Comparison of ENCODE assay signal across 9 cellular contexts in the genomic region with DNA sequence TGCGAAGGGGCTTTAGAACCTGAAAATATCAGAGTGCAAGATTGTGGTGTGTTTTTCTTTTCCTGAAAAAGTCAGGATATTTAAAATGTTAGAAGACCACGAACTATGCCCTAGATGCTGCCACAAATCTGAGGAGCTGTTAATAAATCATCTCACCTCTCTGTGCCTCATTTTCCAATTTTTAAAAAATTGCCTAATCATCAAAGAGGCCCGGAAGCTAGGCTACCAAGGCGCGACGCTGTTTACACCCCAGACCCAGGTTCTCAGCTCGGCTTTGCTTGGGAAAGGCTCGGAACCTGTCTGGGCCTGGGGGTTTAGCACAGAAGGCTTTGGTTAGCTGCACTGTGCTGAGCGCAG.
DNase-seq lines count a peak whose midpoint lies in the region; ATAC-seq, FAIRE-seq and TF ChIP-seq lines count a peak whose summit lies in the region.
"Had no signal": no experiment of that assay in that cellular context is flagged by ENCODE, and none has a peak within 500 bp of the region (broad histone marks: within the 10 kb centered on the region; RNA-seq: fewer than 3 reads in every experiment).

No MANE protein-coding gene starts in this region.

- H2AFZ ChIP-seq in H1 (ENCODE audit: low read length): no peak overlapping the region
- H2AFZ ChIP-seq in osteoblast (ENCODE audit: low read length): no peak overlapping the region

- H3K27me3 ChIP-seq in AG04450 (ENCODE audit: control insufficient read depth, insufficient read depth, low read length): peaks cover 15% of the 10 kb centered on the region
- peaks cover 4% of the 10 kb centered on the region; the same call in 1 of the 2 replicates for H3K27me3 ChIP-seq in HUES64 (ENCODE audit: insufficient read depth, low read length)
- peaks cover 0 to 3% (median 1%) of the 10 kb centered on the region in 4 experiments; a peak in 4 of 7 replicates for H3K27me3 ChIP-seq in H1 (replicated peaks in 1 of 4; ENCODE audit: control insufficient read depth in 3 of 4, extremely low read depth in 1 of 4, insufficient read depth in 3 of 4, low read length in 3 of 4)
- peaks cover 32% of the 10 kb centered on the region for H3K27me3 ChIP-seq in osteoblast (ENCODE audit: insufficient read depth, low read length)
- H3K27me3 ChIP-seq in adrenal gland: peaks cover 28% of the 10 kb centered on the region

- H3K27ac ChIP-seq in AG04450 (ENCODE audit: low read depth, low read length) (no peak overlapping the region), HUES64 (ENCODE audit: low read depth, low read length) (peak overlapping the region; percentile 72; the same call in 1 of the 2 replicates), H1 (ENCODE audit: low read depth, low read length) (no peak overlapping the region), osteoblast (ENCODE audit: low read depth, low read length) (no peak overlapping the region), adrenal gland (peak overlapping the region in 2 of 5 donors; percentile 44 to 68)

- no peak overlapping the region for H4K8ac ChIP-seq in H1 (ENCODE audit: extremely low read depth, insufficient read depth, low read length)

- H3K18ac ChIP-seq in H1 (ENCODE audit: extremely low read depth, low read length): peak overlapping the region; percentile 60; the same call in 1 of the 2 replicates

- 35% methylated on average over 9 of the region's 9 CpGs for WGBS in HUES64
- WGBS in H1 (ENCODE audit: extremely low coverage in 1 of 2, insufficient coverage in 1 of 2, insufficient read length in 1 of 2, insufficient replicate concordance in 2 of 2, low coverage in 1 of 2, low lambda C conversion rate in 2 of 2, missing lambda C conversion rate in 1 of 2), 2 experiments: 25% methylated on average over 9 of the region's 9 CpGs; no CpG with 5 or more reads in 1 of the 2 experiments
- 47 to 61% (median 52%) methylated on average over 8 to 9 of the region's 9 CpGs for WGBS in adrenal gland, 4 donors

- no peaks in the 10 kb centered on the region for H4K20me1 ChIP-seq in H1 (replicated peaks in 1 of 2; ENCODE audit: control insufficient read depth in 1 of 2, insufficient read depth in 2 of 2, low read length in 2 of 2)
- no peaks in the 10 kb centered on the region for H4K20me1 ChIP-seq in osteoblast (ENCODE audit: insufficient read depth, low read length)

- no peak overlapping the region for H2AK5ac ChIP-seq in H1 (ENCODE audit: low read depth, low read length)

- no peak for DNase-seq in AG04450 (ENCODE audit: low read depth, low spot score)
- no peak for DNase-seq in H1 (ENCODE audit: low read depth in 1 of 2, low spot score in 2 of 2)
- no peak for DNase-seq in osteoblast (ENCODE audit: insufficient read length, low spot score, missing footprints)
- DNase-seq in inferior parietal cortex (ENCODE audit: extremely low spot score): no peak
- DNase-seq in adrenal gland: no peak
- no peak for DNase-seq in CD1c-positive myeloid dendritic cell (ENCODE audit: extremely low spot score)

- H3K79me1 ChIP-seq in H1 (ENCODE audit: low read depth, low read length): no peaks in the 10 kb centered on the region

- H3K23ac ChIP-seq in H1 (ENCODE audit: insufficient read length): no peak overlapping the region

- no peak overlapping the region; the same call in 1 of the 2 replicates for H2BK20ac ChIP-seq in H1 (ENCODE audit: low read length)

- H4K91ac ChIP-seq in H1 (replicated peaks; ENCODE audit: insufficient read length, low read length): peak overlapping the region; percentile 97

- H3K4me2 ChIP-seq in H1 (ENCODE audit: insufficient read depth in 1 of 2, low read depth in 2 of 2, low read length in 2 of 2) (peak overlapping the region; percentile 69 to 81), osteoblast (ENCODE audit: insufficient read depth, low read length) (peak overlapping the region; percentile 61)

- peak overlapping the region; percentile 60; the same call in 1 of the 2 replicates for H2BK5ac ChIP-seq in H1 (ENCODE audit: low read depth, low read length)

- H3K9ac ChIP-seq in HUES64 (ENCODE audit: low read depth, low read length): peak overlapping the region; percentile 83
- peak overlapping the region in 1 of 4 experiments; percentile 43; a peak in 2 of 7 replicates for H3K9ac ChIP-seq in H1 (replicated peaks in 1 of 4; ENCODE audit: extremely low read depth in 1 of 4, low read depth in 3 of 4, low read length in 3 of 4)

- H3K4ac ChIP-seq in H1 (replicated peaks; ENCODE audit: insufficient read length, low read depth, low read length): no peak overlapping the region

- POLR2A ChIA-PET in AG04450 (lab: Yijun Ruan, JAX) (no interaction called here), H1 (lab: Charles Lee; ENCODE audit: partially characterized antibody) (interaction anchor here (1.1 to 2.0 kb wide), 3 partner anchors 9 to 393 kb away, joined by 3 to 10 read pairs (median 8); no protein-coding TSS in a partner anchor)

- no peak for ATAC-seq in GM21526 (IDR thresholded peaks at IDR 0.05; ENCODE audit: low FRiP score, unreplicated experiment)

- peak overlapping the region; percentile 50 for H3K4me3 ChIP-seq in AG04450 (ENCODE audit: low read depth, low read length)
- peak overlapping the region; percentile 37 for H3K4me3 ChIP-seq in HUES64 (ENCODE audit: low read length)
- peak overlapping the region in 3 of 4 experiments; percentile 23 to 66 (median 33); a peak in 5 of 8 replicates for H3K4me3 ChIP-seq in H1 (ENCODE audit: extremely low read depth in 1 of 4, insufficient read depth in 2 of 4, low read depth in 3 of 4, low read length in 4 of 4)
- H3K4me3 ChIP-seq in osteoblast (ENCODE audit: insufficient read depth, low read length): peak overlapping the region; percentile 60
- peak overlapping the region in 1 of 4 donors; percentile 53 for H3K4me3 ChIP-seq in adrenal gland

- H3K56ac ChIP-seq in H1 (replicated peaks; ENCODE audit: insufficient read length, low read depth, low read length): peak overlapping the region; percentile 30

- CTCF ChIA-PET in AG04450 (lab: Charles Lee): no interaction called here
- CTCF ChIA-PET in H1 (lab: Charles Lee; ENCODE audit: partially characterized antibody): interaction anchor here (1.5 kb wide), 1 partner anchor 36 kb away, joined by 4 read pairs; no protein-coding TSS in a partner anchor

- no peak for TF ChIP-seq POLR2A in H1 (IDR thresholded peaks at IDR 0.05; ENCODE audit: control extremely low read depth in 1 of 2, low read depth in 2 of 2, low read length in 2 of 2)
- no peak for TF ChIP-seq POLR2A in adrenal gland (IDR thresholded peaks at IDR 0.05)

- no peak for TF ChIP-seq RAD21 in H1 (IDR thresholded peaks at IDR 0.05 in 1 of 2, conservative IDR thresholded peaks at IDR 0.05 in 1 of 2; ENCODE audit: low read depth in 2 of 2, low read length in 2 of 2)

- H3K9me3 ChIP-seq in AG04450 (ENCODE audit: control insufficient read depth, insufficient read depth, low read length) (no peaks in the 10 kb centered on the region), HUES64 (ENCODE audit: insufficient read depth, low read depth, low read length) (peaks cover 1% of the 10 kb centered on the region; the same call in 1 of the 2 replicates), H1 (ENCODE audit: insufficient read depth in 2 of 2, low read depth in 1 of 2, low read length in 1 of 2) (no peaks in the 10 kb centered on the region), osteoblast (ENCODE audit: low read depth, low read length) (no peaks in the 10 kb centered on the region), adrenal gland (replicated peaks in 1 of 3) (no peaks in the 10 kb centered on the region)

- H2BK12ac ChIP-seq in H1 (ENCODE audit: low read depth, low read length): 0 out of 2 replicates have a peak overlapping the region, but pooled peaks have one; percentile 68

- H3K79me2 ChIP-seq in H1 (ENCODE audit: control insufficient read depth in 1 of 2, insufficient read depth in 2 of 2, low read length in 2 of 2) (no peaks in the 10 kb centered on the region), osteoblast (ENCODE audit: insufficient read depth, low read length) (no peaks in the 10 kb centered on the region)

- H2BK120ac ChIP-seq in H1 (replicated peaks; ENCODE audit: low read depth, low read length): peak overlapping the region; percentile 33

- intact Hi-C loops in adrenal gland (cut with DNase I): no loop called here

- peak overlapping the region; percentile 61 for H4K5ac ChIP-seq in H1 (ENCODE audit: insufficient read length, low read depth, low read length)

- no peak overlapping the region for H3K14ac ChIP-seq in H1 (ENCODE audit: insufficient read length)

- peaks cover 25% of the 10 kb centered on the region for H3K4me1 ChIP-seq in HUES64 (ENCODE audit: insufficient read depth, low read length)
- H3K4me1 ChIP-seq in H1 (replicated peaks in 1 of 4; ENCODE audit: control insufficient read depth in 3 of 4, insufficient read depth in 4 of 4, low read length in 3 of 4): peaks cover 3 to 11% (median 8%) of the 10 kb centered on the region in 4 experiments
- H3K4me1 ChIP-seq in osteoblast (ENCODE audit: insufficient read depth, low read length): peaks cover 4% of the 10 kb centered on the region
- H3K4me1 ChIP-seq in adrenal gland (replicated peaks in 1 of 2): no peaks in the 10 kb centered on the region

- peaks cover 2% of the 10 kb centered on the region; the same call in 1 of the 2 replicates for H3K23me2 ChIP-seq in H1 (ENCODE audit: low read depth, low read length)

- FAIRE-seq in H1 (lab: Jason Lieb, UNC): no peak
- FAIRE-seq: GM19239 had no signal

- H2BK15ac ChIP-seq in H1 (ENCODE audit: low read length): no peak overlapping the region

- no peak for TF ChIP-seq EP300 in H1 (IDR thresholded peaks at IDR 0.05; ENCODE audit: borderline replicate concordance in 1 of 2, low read depth in 2 of 2, low read length in 2 of 2)

- H3K36me3 ChIP-seq in HUES64 (ENCODE audit: insufficient read depth, low read length) (no peaks in the 10 kb centered on the region), H1 (ENCODE audit: control insufficient read depth in 2 of 4, insufficient read depth in 4 of 4, low read length in 3 of 4) (no peaks in the 10 kb centered on the region), osteoblast (ENCODE audit: insufficient read depth, low read length) (no peaks in the 10 kb centered on the region), adrenal gland (replicated peaks in 1 of 2) (no peaks in the 10 kb centered on the region)

- TF ChIP-seq CTCF in AG04450 (IDR thresholded peaks at IDR 0.05; ENCODE audit: low read depth, low read length): no peak
- TF ChIP-seq CTCF in H1 (IDR thresholded peaks at IDR 0.05; ENCODE audit: control extremely low read depth in 1 of 3, insufficient read depth in 1 of 3, low read depth in 1 of 3, low read length in 3 of 3): no peak
- no peak for TF ChIP-seq CTCF in osteoblast (IDR thresholded peaks at IDR 0.05; ENCODE audit: extremely low read depth, low read depth, low read length)
- TF ChIP-seq CTCF in adrenal gland (IDR thresholded peaks at IDR 0.05): no peak

TF ChIP-seq in H1, 55 proteins besides CTCF, POLR2A, EP300 and RAD21 (continues in another document):
- no peak for TF ChIP-seq TAF1 (IDR thresholded peaks at IDR 0.05; ENCODE audit: low read depth, low read length)
- no peak for TF ChIP-seq EGR1 (IDR thresholded peaks at IDR 0.05; ENCODE audit: borderline replicate concordance, low read depth, low read length)
- no peak for TF ChIP-seq RBBP5 (IDR thresholded peaks at IDR 0.05; ENCODE audit: borderline replicate concordance, low read depth, low read length)
- TF ChIP-seq SP1 (IDR thresholded peaks at IDR 0.05; ENCODE audit: low read depth, low read length): no peak
